8 cellular contexts compared by ENCODE assay signal in the genomic region with DNA sequence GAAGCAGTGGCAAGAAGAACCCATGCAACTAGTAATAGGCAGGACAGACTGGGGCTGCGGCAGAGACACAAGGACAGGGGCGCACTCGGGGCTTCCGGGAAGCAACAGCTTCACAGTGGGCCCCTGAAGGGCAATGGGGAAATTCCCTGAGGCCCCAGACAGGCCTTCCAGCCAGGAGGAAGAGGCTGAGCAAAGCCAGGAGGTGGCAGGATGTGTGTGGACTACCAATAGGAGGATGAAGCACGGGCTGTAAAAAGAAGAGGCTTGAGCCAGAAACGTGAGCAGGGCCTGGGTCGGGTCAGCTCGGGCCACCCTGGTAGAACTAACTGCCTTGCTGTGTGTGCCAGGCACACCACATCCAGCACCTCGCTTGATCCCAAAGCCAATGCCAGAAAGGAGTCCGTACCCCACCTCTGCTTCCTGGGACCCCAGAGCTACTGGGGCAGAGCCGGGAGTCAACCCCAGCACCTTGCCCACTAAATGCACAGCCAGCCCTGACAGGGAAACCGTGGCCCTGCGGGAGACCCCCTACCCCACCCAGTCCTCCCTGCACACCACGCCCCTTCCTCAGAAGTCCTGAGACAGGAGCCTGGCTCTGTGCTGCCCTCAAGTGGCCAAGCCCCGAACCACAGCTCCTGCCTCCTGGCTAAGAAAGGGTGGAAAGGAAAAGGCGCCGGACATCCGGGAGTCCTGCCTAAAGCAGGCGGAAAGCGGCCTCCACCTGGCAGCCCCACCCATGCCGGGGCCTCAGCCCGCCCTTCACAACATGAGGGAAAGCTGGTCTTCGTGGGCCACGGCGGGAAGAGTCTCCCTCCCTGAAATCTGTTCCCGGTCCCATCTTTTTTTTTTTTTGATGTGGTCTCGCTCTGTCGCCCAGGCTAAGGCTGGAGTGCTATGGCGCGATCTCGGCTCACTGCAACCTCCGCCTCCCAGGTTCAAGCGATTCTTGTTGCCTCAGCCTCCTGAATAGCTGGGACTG. TPM values are rescaled to one million over a fixed set of nuclear protein-coding genes. Genes with fewer than 3 reads are reported as not detected.
DNase-seq lines count a peak whose midpoint lies in the region; ATAC-seq, FAIRE-seq and TF ChIP-seq lines count a peak whose summit lies in the region.

No MANE protein-coding gene starts in this region.

- peak; percentile 98 for TF ChIP-seq CTCF in H9 (conservative IDR thresholded peaks at IDR 0.05)

- H2AK5ac ChIP-seq in H9 (ENCODE audit: insufficient read length, low read length), result no peak overlapping the region

- no peaks in the 10 kb centered on the region for H3K79me1 ChIP-seq in H9 (ENCODE audit: insufficient read depth, low read depth, low read length, poor library complexity, severe bottlenecking)

- H3K23ac ChIP-seq in H9 (ENCODE audit: insufficient read length, low read depth, low read length), result no peak overlapping the region

- H2BK20ac ChIP-seq in H9 (ENCODE audit: low read depth, low read length, poor library complexity, severe bottlenecking), result no peak overlapping the region

- POLR2A ChIA-PET in T-cell (lab: Charles Lee), result interaction anchor here in 1 of 2 donors (0.7 kb wide), 1 partner anchor 314 kb away, joined by 5 read pairs; no protein-coding TSS in a partner anchor

- no CpG with 5 or more reads among the region's 33 CpGs for WGBS in H9 (ENCODE audit: extremely low coverage, insufficient read length, low lambda C conversion rate)

- no peak overlapping the region for H3K27ac ChIP-seq in H9 (ENCODE audit: insufficient read length, low read depth, low read length)
- H3K27ac ChIP-seq in rectal smooth muscle tissue (ENCODE audit: low read depth, low read length), result no peak overlapping the region

- H3K27me3 ChIP-seq in H9 (ENCODE audit: insufficient read depth, low read length) (no peaks in the 10 kb centered on the region), adipocyte (replicated peaks; ENCODE audit: control insufficient read depth, insufficient read depth, low read length) (no peaks in the 10 kb centered on the region), rectal smooth muscle tissue (ENCODE audit: control insufficient read depth, insufficient read depth, low read length) (no peaks in the 10 kb centered on the region)

- H3K14ac ChIP-seq in H9 (ENCODE audit: insufficient read depth, low read length), result no peak overlapping the region; the same call in 1 of the 2 replicates

- H3K9me3 ChIP-seq in H9 (ENCODE audit: control insufficient read depth, low read depth, low read length) (no peaks in the 10 kb centered on the region), adipocyte (ENCODE audit: control insufficient read depth, low read length) (no peaks in the 10 kb centered on the region)

- FAIRE-seq in urothelium cell line (lab: Jason Lieb, UNC), result no peak

- H3K36me3 Mint-ChIP-seq in H9 (ENCODE audit: insufficient read depth in 1 of 3, low read depth in 3 of 3), result no peaks in the 10 kb centered on the region; a peak in 1 of 7 replicates
- no peaks in the 10 kb centered on the region for H3K36me3 Mint-ChIP-seq in T-cell

- H3K9me3 Mint-ChIP-seq in H9 (no peaks in the 10 kb centered on the region; a peak in 2 of 5 replicates), T-cell (no peaks in the 10 kb centered on the region)

- H3K4me2 ChIP-seq in H9 (ENCODE audit: insufficient read depth, insufficient read length, low read length), result no peak overlapping the region

- no peak overlapping the region for H2BK120ac ChIP-seq in H9 (ENCODE audit: low read depth, low read length, poor library complexity, severe bottlenecking)

- peaks cover 8 to 18% of the 10 kb centered on the region in 2 experiments for H3K4me1 Mint-ChIP-seq in H9
- H3K4me1 Mint-ChIP-seq in T-cell, result peaks cover 8 to 23% (median 18%) of the 10 kb centered on the region in 3 donors

- no peaks in the 10 kb centered on the region for H3K36me3 ChIP-seq in adipocyte (ENCODE audit: control insufficient read depth, insufficient read depth, low read length, severe bottlenecking)
- no peaks in the 10 kb centered on the region for H3K36me3 ChIP-seq in rectal smooth muscle tissue (ENCODE audit: control insufficient read depth, insufficient read depth, low read length)

- H3K4me3 ChIP-seq in adipocyte (ENCODE audit: low read length) (peak overlapping the region; percentile 84), rectal smooth muscle tissue (ENCODE audit: low read length) (peak overlapping the region; percentile 60)

- CTCF ChIA-PET in T-cell (lab: Charles Lee), result interaction anchor here (0.6 to 1.9 kb wide), 6 partner anchors 41 to 768 kb away, joined by 3 to 7 read pairs (median 4); no protein-coding TSS in a partner anchor

- H3K4me3 Mint-ChIP-seq in H9 (no peak overlapping the region), T-cell (peak overlapping the region; percentile 64 to 69 (median 68))

- no peaks in the 10 kb centered on the region for H4K20me1 ChIP-seq in H9 (ENCODE audit: control insufficient read depth, insufficient read depth, insufficient read length)

- H2BK15ac ChIP-seq in H9 (ENCODE audit: low read depth, low read length), result no peak overlapping the region

- H3K27ac Mint-ChIP-seq in H9 (no peak overlapping the region; a peak in 1 of 7 replicates), T-cell (no peak overlapping the region)

- no peaks in the 10 kb centered on the region for H3K23me2 ChIP-seq in H9 (ENCODE audit: insufficient read length, low read depth, low read length, poor library complexity, severe bottlenecking)

- intact Hi-C loops in left ventricle myocardium superior (cut with micrococcal nuclease), result no loop called here

- no peak overlapping the region for H4K91ac ChIP-seq in H9 (ENCODE audit: insufficient read length, low read depth, low read length)

- no peak overlapping the region for H2BK12ac ChIP-seq in H9 (ENCODE audit: insufficient read length, low read depth, low read length)

- no peak overlapping the region for H2BK5ac ChIP-seq in H9 (ENCODE audit: insufficient read length, low read length)

- no peaks in the 10 kb centered on the region for H3K4me1 ChIP-seq in H9 (ENCODE audit: insufficient read depth, low read length)
- H3K4me1 ChIP-seq in adipocyte (ENCODE audit: control insufficient read depth, insufficient read depth, low read length), result peaks cover 6% of the 10 kb centered on the region
- peaks cover 3% of the 10 kb centered on the region for H3K4me1 ChIP-seq in rectal smooth muscle tissue (ENCODE audit: control insufficient read depth, insufficient read depth, low read length)

- H3K18ac ChIP-seq in H9 (ENCODE audit: insufficient read length, low read depth, low read length), result peak overlapping the region; percentile 53

- no peaks in the 10 kb centered on the region for H3K79me2 ChIP-seq in H9 (ENCODE audit: insufficient read depth, low read length)

- H4K8ac ChIP-seq in H9 (replicated peaks; ENCODE audit: insufficient read length, low read depth, low read length), result no peak overlapping the region

- DNase-seq in DMS79 treated with DMSO at 0.1 percent for 48 hours (lab: John Stamatoyannopoulos, UW) (peak; percentile 73), H9 (peak; percentile 95), NCI-H1436 (lab: John Stamatoyannopoulos, UW) (peak; percentile 69), T-cell (peak in 33 of 34 experiments; percentile 10 to 68 (median 46)), adipocyte (ENCODE audit: low read depth) (peak; percentile 87), left ventricle myocardium superior (peak; percentile 90), urothelium cell line (ENCODE audit: low spot score) (peak; percentile 91)

- peaks cover 5% of the 10 kb centered on the region for H3K27me3 Mint-ChIP-seq in H9 (ENCODE audit: low read depth)
- peaks cover 0 to 2% of the 10 kb centered on the region in 2 donors for H3K27me3 Mint-ChIP-seq in T-cell

- H3K56ac ChIP-seq in H9 (ENCODE audit: insufficient read length, low read depth, low read length), result no peak overlapping the region

- H2AFZ ChIP-seq in H9 (ENCODE audit: low read length), result no peak overlapping the region

- H3K4ac ChIP-seq in H9 (ENCODE audit: low read depth, low read length), result no peak overlapping the region

- no peak overlapping the region for H4K5ac ChIP-seq in H9 (ENCODE audit: insufficient read length, low read depth, low read length)

- H3K9ac ChIP-seq in H9 (ENCODE audit: extremely low read depth, insufficient read length, low read length) (no peak overlapping the region), adipocyte (ENCODE audit: low read length) (peak overlapping the region; percentile 85), rectal smooth muscle tissue (ENCODE audit: low read length) (no peak overlapping the region)

- H3T11ph ChIP-seq in H9 (ENCODE audit: low read length), result no peak overlapping the region

- peak; percentile 67 to 81 (median 72) for ATAC-seq in T-cell (replicated peaks in 1 of 4)
- peak; percentile 85 for ATAC-seq in left ventricle myocardium superior

RNA-seq across cellular contexts. Expression of gene TTC39A, which starts 33.7 kb away (rescaled TPM):
- total RNA-seq in H9 (2021) (7.7 and 9.1 TPM in 2 replicates), T-cell (under 1 TPM in 1 of 5 donors, not detected in 4; 0.36 TPM), left ventricle myocardium superior (18.0 TPM)

Comparison
In these comparisons a context has a peak if more than half of its experiments do, and no peak if none do; other contexts are left out.
1. H3K4me3 Mint-ChIP-seq: peak in T-cell (3 of 3); none in H9 (0 of 2).
2. Peak in every context shown above with its lines, with median percentiles within 50 percentile points of each other: DNase-seq.